Comparison of ENCODE assay signal across 33 cellular contexts in genomic region chr7:113904521-113904920, GRCh38. TPM values are rescaled to one million over a fixed set of nuclear protein-coding genes. Genes with fewer than 3 reads are reported as not detected.
DNase-seq lines count a peak whose midpoint lies in the region; ATAC-seq, FAIRE-seq and TF ChIP-seq lines count a peak whose summit lies in the region.
"Had no signal": no experiment of that assay in that cellular context is flagged by ENCODE, and none has a peak within 500 bp of the region (broad histone marks: within the 10 kb centered on the region; RNA-seq: fewer than 3 reads in every experiment).

No MANE protein-coding gene starts in this region.

- no peaks in the 10 kb centered on the region for H3K27me3 Mint-ChIP-seq in activated CD4-positive, alpha-beta T cell treated with anti-CD3 and anti-CD28 coated beads, Interleukin-2, amount 10 ng/mL, durations not matched to agents 24 days and 14 days
- H3K27me3 Mint-ChIP-seq: CD4-positive, alpha-beta memory T cell; CD4-positive, CD25-positive, alpha-beta regulatory T cell; CD8-positive, alpha-beta memory T cell had no signal

- intact Hi-C loops in HepG2 (cut with micrococcal nuclease; ENCODE audit: unreplicated experiment) = no loop called here
- intact Hi-C loops in right lobe of liver (cut with DNase I) = no loop called here
- intact Hi-C loops in K562 (cut with micrococcal nuclease) = no loop called here
- intact Hi-C loops in endothelial cell of umbilical vein (cut with micrococcal nuclease) = no loop called here
- intact Hi-C loops in gastrocnemius medialis (cut with DNase I; ENCODE audit: low total_unique reads) = no loop called here
- intact Hi-C loops in activated CD4-positive, alpha-beta T cell treated with anti-CD3 and anti-CD28 coated beads, Interleukin-2, amount 10 ng/mL, durations not matched to agents 24 days and 14 days (cut with micrococcal nuclease) = no loop called here

- POLR2A ChIA-PET in HepG2 (lab: Yijun Ruan, JAX) (no interaction called here), K562 (lab: Yijun Ruan, JAX) (no interaction called here), endothelial cell of umbilical vein (lab: Charles Lee) (no interaction called here)

- no peak for TF ChIP-seq POLR2A in HepG2 (IDR thresholded peaks at IDR 0.05; ENCODE audit: insufficient read depth in 1 of 2, low read depth in 2 of 2, low read length in 2 of 2)
- TF ChIP-seq POLR2A in right lobe of liver (IDR thresholded peaks at IDR 0.05) = no peak
- no peak for TF ChIP-seq POLR2A in K562 (conservative IDR thresholded peaks at IDR 0.05)
- no peak for TF ChIP-seq POLR2A in endothelial cell of umbilical vein (IDR thresholded peaks at IDR 0.05; ENCODE audit: low read depth, low read length)
- no peak for TF ChIP-seq POLR2A in gastrocnemius medialis (IDR thresholded peaks at IDR 0.05)

- H2AFZ ChIP-seq in HepG2 (ENCODE audit: low read length) (no peak overlapping the region), K562 (ENCODE audit: low read depth, low read length) (no peak overlapping the region), endothelial cell of umbilical vein (ENCODE audit: low read depth, low read length) (no peak overlapping the region)

- BruUV-seq in HepG2 (replicated peaks; lab: Mats Ljungman, UMichigan) = no TSS peak
- BruUV-seq in K562 (replicated peaks; lab: Mats Ljungman, UMichigan) = no TSS peak
- no TSS peak for BruUV-seq in endothelial cell of umbilical vein (replicated peaks; lab: Mats Ljungman, UMichigan)

- no peak for TF ChIP-seq RAD21 in HepG2 (CRISPR knock-in tag; IDR thresholded peaks at IDR 0.05)
- no peak for TF ChIP-seq RAD21 in K562 (CRISPR knock-in tag; conservative IDR thresholded peaks at IDR 0.05 in 1 of 2, IDR thresholded peaks at IDR 0.05 in 1 of 2)

- no peaks in the 10 kb centered on the region for H3K79me2 ChIP-seq in HepG2 (ENCODE audit: insufficient read depth, low read length)
- no peaks in the 10 kb centered on the region for H3K79me2 ChIP-seq in K562 (ENCODE audit: control insufficient read depth, insufficient read depth, low read length)
- no peaks in the 10 kb centered on the region for H3K79me2 ChIP-seq in endothelial cell of umbilical vein (ENCODE audit: control insufficient read depth, insufficient read depth, low read length)

- in situ Hi-C loops in HepG2 (cut with HindIII; ENCODE audit: extremely low pct_ligation_motif_present, low pct_unique_long_range_greater_than_20kb) (no loop called here), K562 (cut with MboI) (no loop called here), gastrocnemius medialis (cut with MboI; ENCODE audit: low sequenced_read_pairs in 4 of 4) (loop anchor here in 1 of 4 donors (25.0 kb wide), 1 partner anchor 508 kb away; the partner anchor contains the start of gene FOXP2)

- TF ChIP-seq CTCF in HepG2 (CRISPR knock-in tag; IDR thresholded peaks at IDR 0.05) (no peak), right lobe of liver (IDR thresholded peaks at IDR 0.05) (no peak), K562 (IDR thresholded peaks at IDR 0.05 in 2 of 3, conservative IDR thresholded peaks at IDR 0.05 in 1 of 3; ENCODE audit: insufficient read depth in 2 of 3, low read depth in 1 of 3, low read length in 3 of 3) (no peak), endothelial cell of umbilical vein (IDR thresholded peaks at IDR 0.05; ENCODE audit: extremely low read depth in 1 of 2, insufficient read depth in 1 of 2, low read depth in 1 of 2, low read length in 2 of 2) (no peak), gastrocnemius medialis (IDR thresholded peaks at IDR 0.05 in 4 of 5, conservative IDR thresholded peaks at IDR 0.05 in 1 of 5) (no peak)

- H3K4me3 Mint-ChIP-seq in activated CD4-positive, alpha-beta T cell treated with anti-CD3 and anti-CD28 coated beads, Interleukin-2, amount 10 ng/mL, durations not matched to agents 24 days and 14 days = no peak overlapping the region
- H3K4me3 Mint-ChIP-seq: CD14-positive monocyte; CD4-positive, alpha-beta memory T cell; CD4-positive, CD25-positive, alpha-beta regulatory T cell; CD8-positive, alpha-beta memory T cell had no signal

- CTCF ChIA-PET in HepG2 (lab: Yijun Ruan, JAX; ENCODE audit: low intra/inter-chr PET ratio, low total read pairs) = no interaction called here
- CTCF ChIA-PET in K562 (lab: Yijun Ruan, JAX; ENCODE audit: low intra/inter-chr PET ratio) = no interaction called here
- CTCF ChIA-PET in endothelial cell of umbilical vein (lab: Charles Lee) = interaction anchor here (1.0 kb wide), 1 partner anchor 10 kb away, joined by 6 read pairs; no protein-coding TSS in a partner anchor

- H3K9ac ChIP-seq in HepG2 (ENCODE audit: insufficient read depth, low read depth, low read length) (no peak overlapping the region), K562 (ENCODE audit: insufficient read depth in 1 of 2, low read depth in 2 of 2, low read length in 2 of 2) (no peak overlapping the region), endothelial cell of umbilical vein (replicated peaks; ENCODE audit: extremely low read depth, insufficient read depth, low read length) (no peak overlapping the region)
- H3K9ac ChIP-seq: BLaER1 had no signal

- no peaks in the 10 kb centered on the region for H3K9me3 Mint-ChIP-seq in activated CD4-positive, alpha-beta T cell treated with anti-CD3 and anti-CD28 coated beads, Interleukin-2, amount 10 ng/mL, durations not matched to agents 24 days and 14 days
- H3K9me3 Mint-ChIP-seq: CD14-positive monocyte had no signal

- H3K4me1 ChIP-seq in HepG2 (ENCODE audit: insufficient read depth, low read length) (no peaks in the 10 kb centered on the region), right lobe of liver (no peaks in the 10 kb centered on the region), K562 (replicated peaks in 1 of 2; ENCODE audit: control insufficient read depth in 2 of 2, insufficient read depth in 2 of 2, low read length in 2 of 2) (no peaks in the 10 kb centered on the region), endothelial cell of umbilical vein (ENCODE audit: control insufficient read depth, extremely low read depth, insufficient read depth, low read length) (no peaks in the 10 kb centered on the region), gastrocnemius medialis (peaks cover 74 to 77% of the 10 kb centered on the region in 2 donors)
- H3K4me1 ChIP-seq: BE2C, BLaER1 had no signal

- H3K36me3 Mint-ChIP-seq in activated CD4-positive, alpha-beta T cell treated with anti-CD3 and anti-CD28 coated beads, Interleukin-2, amount 10 ng/mL, durations not matched to agents 24 days and 14 days (ENCODE audit: low read depth) = no peaks in the 10 kb centered on the region
- H3K36me3 Mint-ChIP-seq: CD14-positive monocyte; CD4-positive, alpha-beta memory T cell; CD4-positive, CD25-positive, alpha-beta regulatory T cell; CD8-positive, alpha-beta memory T cell had no signal

- 0% methylated on average over 1 of the region's 1 CpG for WGBS in HepG2 (ENCODE audit: low lambda C conversion rate)
- 25% methylated on average over 1 of the region's 1 CpG for WGBS in right lobe of liver (ENCODE audit: insufficient coverage, low coverage, low lambda C conversion rate, missing lambda C conversion rate)
- WGBS in K562 (ENCODE audit: insufficient coverage, low coverage, missing lambda C conversion rate) = 0% methylated on average over 1 of the region's 1 CpG

- no peak overlapping the region for H3K27ac ChIP-seq in HepG2 (ENCODE audit: extremely low read length, insufficient read depth, low read length)
- no peak overlapping the region for H3K27ac ChIP-seq in right lobe of liver
- H3K27ac ChIP-seq in K562 (ENCODE audit: extremely low read depth, low read depth, low read length) = no peak overlapping the region
- no peak overlapping the region for H3K27ac ChIP-seq in endothelial cell of umbilical vein (ENCODE audit: insufficient read depth, low read depth, low read length)
- peak overlapping the region in 3 of 4 donors; percentile 47 to 88 (median 62) for H3K27ac ChIP-seq in gastrocnemius medialis
- H3K27ac ChIP-seq: 22Rv1, BLaER1 had no signal

- H3K4me1 Mint-ChIP-seq in activated CD4-positive, alpha-beta T cell treated with anti-CD3 and anti-CD28 coated beads, Interleukin-2, amount 10 ng/mL, durations not matched to agents 24 days and 14 days = no peaks in the 10 kb centered on the region
- H3K4me1 Mint-ChIP-seq: CD14-positive monocyte; CD4-positive, alpha-beta memory T cell; CD4-positive, CD25-positive, alpha-beta regulatory T cell; CD8-positive, alpha-beta memory T cell had no signal

- TF ChIP-seq EP300 in HepG2 (IDR thresholded peaks at IDR 0.05; ENCODE audit: low read depth in 2 of 2, low read length in 2 of 2) (no peak), HepG2 (CRISPR knock-in tag; IDR thresholded peaks at IDR 0.05; ENCODE audit: borderline replicate concordance) (no peak), K562 (IDR thresholded peaks at IDR 0.05; ENCODE audit: low read length) (no peak)

- H4K20me1 ChIP-seq in HepG2 (ENCODE audit: insufficient read depth, low read length) (no peaks in the 10 kb centered on the region), K562 (replicated peaks; ENCODE audit: control insufficient read depth, insufficient read depth, low read length) (no peaks in the 10 kb centered on the region), endothelial cell of umbilical vein (replicated peaks; ENCODE audit: control insufficient read depth, extremely low read depth, insufficient read depth, low read length) (no peaks in the 10 kb centered on the region)
- H4K20me1 ChIP-seq: BLaER1 had no signal

- H3K36me3 ChIP-seq in HepG2 (replicated peaks in 1 of 2; ENCODE audit: control insufficient read depth in 1 of 2, insufficient read depth in 2 of 2, low read length in 2 of 2) (no peaks in the 10 kb centered on the region), right lobe of liver (no peaks in the 10 kb centered on the region), K562 (ENCODE audit: control insufficient read depth, insufficient read depth, low read length) (no peaks in the 10 kb centered on the region), endothelial cell of umbilical vein (ENCODE audit: control insufficient read depth in 2 of 2, extremely low read depth in 1 of 2, insufficient read depth in 2 of 2, low read length in 2 of 2) (no peaks in the 10 kb centered on the region), gastrocnemius medialis (no peaks in the 10 kb centered on the region)
- H3K36me3 ChIP-seq: BE2C, BLaER1 had no signal

- H3K27ac Mint-ChIP-seq in activated CD4-positive, alpha-beta T cell treated with anti-CD3 and anti-CD28 coated beads, Interleukin-2, amount 10 ng/mL, durations not matched to agents 24 days and 14 days = no peak overlapping the region
- H3K27ac Mint-ChIP-seq: CD14-positive monocyte; CD4-positive, alpha-beta memory T cell; CD4-positive, CD25-positive, alpha-beta regulatory T cell; CD8-positive, alpha-beta memory T cell had no signal

- DNase-seq in HepG2 (ENCODE audit: low spot score) = no peak
- no peak for DNase-seq in right lobe of liver
- DNase-seq in K562 (ENCODE audit: extremely low read depth in 1 of 4, low spot score in 3 of 4) = no peak
- DNase-seq in endothelial cell of umbilical vein (ENCODE audit: low read depth, low spot score) = no peak
- no peak for DNase-seq in gastrocnemius medialis
- DNase-seq in effector CD8-positive, alpha-beta T cell (lab: John Stamatoyannopoulos, UW) = no peak
- no peak for DNase-seq in activated CD4-positive, alpha-beta T cell treated with anti-CD3 and anti-CD28 coated beads, Interleukin-2, amount 10 ng/mL, durations not matched to agents 24 days and 14 days
- DNase-seq in ecto neural progenitor cell (ENCODE audit: low spot score) = no peak
- DNase-seq: ACHN; BE2C; C1 segment of cervical spinal cord; CD4-positive, alpha-beta memory T cell; CD4-positive, CD25-positive, alpha-beta regulatory T cell; CD8-positive, alpha-beta memory T cell; COR-L47; DMS 273 treated with DMSO at 0.1 percent for 48 hours; DMS153; DMS53; DMS79; DND-41; EL; GDM1 had no signal

- ATAC-seq in HepG2 = no peak
- no peak for ATAC-seq in right lobe of liver
- ATAC-seq in K562 = no peak
- no peak for ATAC-seq in gastrocnemius medialis
- ATAC-seq: GM12878 had no signal

- no peaks in the 10 kb centered on the region for H3K9me3 ChIP-seq in HepG2 (ENCODE audit: low read length)
- H3K9me3 ChIP-seq in right lobe of liver = no peaks in the 10 kb centered on the region
- H3K9me3 ChIP-seq in K562 (replicated peaks; ENCODE audit: control insufficient read depth, insufficient read depth, low read depth, low read length) = no peaks in the 10 kb centered on the region
- no peaks in the 10 kb centered on the region for H3K9me3 ChIP-seq in endothelial cell of umbilical vein (replicated peaks; ENCODE audit: control insufficient read depth, insufficient read depth, low read length)
- H3K9me3 ChIP-seq in gastrocnemius medialis = no peaks in the 10 kb centered on the region
- H3K9me3 ChIP-seq: BE2C, BLaER1 had no signal

- FAIRE-seq in HepG2 (lab: Jason Lieb, UNC) (no peak), K562 (lab: Jason Lieb, UNC) (no peak), endothelial cell of umbilical vein (lab: Jason Lieb, UNC) (peak; percentile 52)
- FAIRE-seq: GM12878, GM12892, GM18507 had no signal

- H3K9me1 ChIP-seq in K562 (ENCODE audit: control insufficient read depth, insufficient read depth, low read length) = no peaks in the 10 kb centered on the region
- H3K9me1 ChIP-seq in endothelial cell of umbilical vein (replicated peaks; ENCODE audit: control insufficient read depth, extremely low read depth, insufficient read depth, low read length) = no peaks in the 10 kb centered on the region

- no peak overlapping the region for H3K4me2 ChIP-seq in HepG2 (ENCODE audit: low read depth, low read length)
- H3K4me2 ChIP-seq in K562 (ENCODE audit: insufficient read depth, low read length) = no peak overlapping the region
- no peak overlapping the region for H3K4me2 ChIP-seq in endothelial cell of umbilical vein (ENCODE audit: insufficient read depth, low read length)
- H3K4me2 ChIP-seq: BLaER1 had no signal

- dilution Hi-C loops in endothelial cell of umbilical vein (cut with MboI; ENCODE audit: extremely low pct_ligation_motif_present, low sequenced_read_pairs) = no loop called here

- H3K4me3 ChIP-seq in HepG2 (replicated peaks in 1 of 3; ENCODE audit: insufficient read depth in 1 of 3, low read depth in 2 of 3, low read length in 3 of 3) = no peak overlapping the region
- no peak overlapping the region for H3K4me3 ChIP-seq in right lobe of liver
- no peak overlapping the region for H3K4me3 ChIP-seq in K562
- H3K4me3 ChIP-seq in endothelial cell of umbilical vein (replicated peaks in 1 of 3; ENCODE audit: insufficient read depth in 1 of 3, low read depth in 1 of 3, low read length in 3 of 3) = no peak overlapping the region
- H3K4me3 ChIP-seq in gastrocnemius medialis = no peak overlapping the region
- H3K4me3 ChIP-seq: BLaER1, GM12878 had no signal

- H3K27me3 ChIP-seq in HepG2 (ENCODE audit: control insufficient read depth in 1 of 2, insufficient read depth in 2 of 2, low read length in 2 of 2) (no peaks in the 10 kb centered on the region), right lobe of liver (no peaks in the 10 kb centered on the region), K562 (ENCODE audit: control insufficient read depth in 2 of 2, insufficient read depth in 2 of 2, low read length in 2 of 2) (no peaks in the 10 kb centered on the region), endothelial cell of umbilical vein (ENCODE audit: control insufficient read depth in 2 of 2, insufficient read depth in 2 of 2, low read length in 2 of 2) (no peaks in the 10 kb centered on the region), gastrocnemius medialis (no peaks in the 10 kb centered on the region)
- H3K27me3 ChIP-seq: BE2C, BLaER1 had no signal

RNA-seq across cellular contexts. Expression of gene PPP1R3A, which starts 14.3 kb away (rescaled TPM):
- total RNA-seq in HepG2 (2016; rRNA removed; fragmentation: Illumina TruSeq; extraction: Trizol) (not detected in 2 replicates), right lobe of liver (under 1 TPM in 1 of 6 experiments, not detected in 5; 0.06 TPM), K562 (2014; rRNA removed) (not detected in 2 replicates), K562 (2014; rRNA removed; fragmentation: Illumina TruSeq; extraction: Trizol) (0.13 TPM in 1 of 2 replicates, not detected in the other), K562 (2015; rRNA removed; fragmentation: Illumina TruSeq; extraction: Trizol) (0.04 TPM in 1 of 2 replicates, not detected in the other), K562 (2021) (0.07 TPM in 1 of 2 replicates, not detected in the other), endothelial cell of umbilical vein (not detected in 2 replicates), gastrocnemius medialis (10 to 100 TPM; 21.6 to 57.6 (median 47.4) TPM)
- total RNA-seq in HepG2 (2016; cell fraction: cytosol; rRNA removed; fragmentation: Illumina TruSeq; extraction: Trizol; ENCODE audit: low read depth) = not detected in 2 replicates
- not detected in 2 replicates for total RNA-seq in HepG2 (2016; cell fraction: insoluble cytoplasmic fraction; rRNA removed; fragmentation: Illumina TruSeq; extraction: Trizol)
- not detected in 2 replicates for total RNA-seq in HepG2 (2016; cell fraction: membrane; rRNA removed; fragmentation: Illumina TruSeq; extraction: Trizol)
- total RNA-seq in HepG2 (2016; cell fraction: nucleus; rRNA removed; fragmentation: Illumina TruSeq; extraction: Trizol) = not detected in 2 replicates
- polyA plus RNA-seq in HepG2 (2011; rRNA removed) (not detected in 2 replicates), K562 (2011; rRNA removed) (not detected in 2 replicates), K562 (2014; fragmentation: Illumina TruSeq; extraction: Trizol) (0.03 TPM in 1 of 2 replicates, not detected in the other), K562 (2014; fragmentation: Nextera tagmentation; extraction: Ambion mirVana) (under 1 TPM in 1 of 2 experiments, not detected in 1; 0.01 TPM), K562 (2014; rRNA removed) (0.04 TPM in 1 of 2 replicates, not detected in the other), endothelial cell of umbilical vein (not detected in 2 replicates)
- polyA plus RNA-seq in HepG2 (2011; cell fraction: cytosol; rRNA removed) = not detected in 2 replicates
- polyA plus RNA-seq in HepG2 (2011; cell fraction: nucleus; rRNA removed) = not detected in 2 replicates
- polyA plus RNA-seq in HepG2 (2012) = not detected in 2 replicates
- polyA plus RNA-seq in HepG2 (2016; cell fraction: cytosol; fragmentation: Illumina TruSeq; extraction: Trizol; ENCODE audit: low read depth) = not detected in 2 replicates
- not detected in 2 replicates for polyA plus RNA-seq in HepG2 (2016; cell fraction: insoluble cytoplasmic fraction; fragmentation: Illumina TruSeq; extraction: Trizol; ENCODE audit: low read depth)
- not detected in 2 replicates for polyA plus RNA-seq in HepG2 (2016; cell fraction: membrane; fragmentation: Illumina TruSeq; extraction: Trizol; ENCODE audit: low read depth)
- polyA plus RNA-seq in HepG2 (2016; cell fraction: nucleus; fragmentation: Illumina TruSeq; extraction: Trizol; ENCODE audit: insufficient read depth, low read depth) = not detected in 2 replicates
- polyA minus RNA-seq in HepG2 (2011; rRNA and poly(A)+ RNA removed; ENCODE audit: low replicate concordance) = not detected in 2 replicates
- not detected in 2 replicates for polyA minus RNA-seq in HepG2 (2011; cell fraction: cytosol; rRNA and poly(A)+ RNA removed)
- 0.25 and 0.26 TPM in 2 replicates for polyA minus RNA-seq in HepG2 (2011; cell fraction: nucleus; rRNA and poly(A)+ RNA removed)
- not detected in 2 replicates for total RNA-seq in K562 (2011; cell fraction: chromatin; rRNA removed; ENCODE audit: low replicate concordance)
- total RNA-seq in K562 (2011; cell fraction: nucleolus; rRNA removed) = 0.13 TPM in 1 of 2 replicates, not detected in the other
- total RNA-seq in K562 (2011; cell fraction: nucleoplasm; rRNA removed) = not detected in 2 replicates
- polyA plus RNA-seq in K562 (2011; cell fraction: cytosol; rRNA removed) = not detected in 2 replicates
- not detected in 2 replicates for polyA plus RNA-seq in K562 (2011; cell fraction: nucleus; rRNA removed)
- polyA plus RNA-seq in K562 (2012) = 0.14 TPM in 1 of 2 replicates, not detected in the other
- not detected in 2 replicates for polyA minus RNA-seq in K562 (2011; rRNA and poly(A)+ RNA removed)
- not detected in 2 replicates for polyA minus RNA-seq in K562 (2011; cell fraction: cytosol; rRNA and poly(A)+ RNA removed)
- polyA minus RNA-seq in K562 (2011; cell fraction: nucleus; rRNA and poly(A)+ RNA removed) = not detected in 2 replicates
- polyA plus RNA-seq in endothelial cell of umbilical vein (2011; cell fraction: cytosol; rRNA removed) = not detected in 2 replicates
- not detected in 2 replicates for polyA plus RNA-seq in endothelial cell of umbilical vein (2011; cell fraction: nucleus; rRNA removed)
- not detected in 2 replicates for polyA plus RNA-seq in endothelial cell of umbilical vein (2012)
- polyA minus RNA-seq in endothelial cell of umbilical vein = not detected in 2 replicates
- not detected for polyA minus RNA-seq in endothelial cell of umbilical vein (2011; cell fraction: cytosol; rRNA and poly(A)+ RNA removed)
- not detected in 2 replicates for polyA minus RNA-seq in endothelial cell of umbilical vein (2011; cell fraction: nucleus; rRNA and poly(A)+ RNA removed)
- not detected in 2 replicates for total RNA-seq in activated CD4-positive, alpha-beta T cell treated with anti-CD3 and anti-CD28 coated beads, Interleukin-2, amount 10 ng/mL, durations not matched to agents 24 days and 14 days
- total RNA-seq: A172; A673; CD4-positive, alpha-beta memory T cell; CD4-positive, CD25-positive, alpha-beta regulatory T cell; CD8-positive, alpha-beta memory T cell; Daoy; G401; GM12878 had no signal
- polyA plus RNA-seq: AG04450; CD14-positive monocyte; CD4-positive, alpha-beta memory T cell; CD4-positive, CD25-positive, alpha-beta regulatory T cell; CD8-positive, alpha-beta memory T cell; GM12878 had no signal

Comparison
In these comparisons a context has a peak if more than half of its experiments do, and no peak if none do; other contexts are left out.
1. H3K27ac ChIP-seq: peak in gastrocnemius medialis (3 of 4); none in HepG2 (single experiment), right lobe of liver (0 of 3), K562 (single experiment) and endothelial cell of umbilical vein (single experiment).
2. RNA of gene PPP1R3A, which starts 14.3 kb away (total RNA-seq): 21.6 to 57.6 TPM in gastrocnemius medialis; 0.06 TPM in right lobe of liver, not detected in HepG2, 0.04 to 0.13 TPM in K562, not detected in endothelial cell of umbilical vein and not detected in activated CD4-positive, alpha-beta T cell treated with anti-CD3 and anti-CD28 coated beads, Interleukin-2, amount 10 ng/mL, durations not matched to agents 24 days and 14 days; every median in the first group is over 10 times any median in the second.
3. Of the 241 proteins assayed by ChIP-seq in both HepG2 and K562: peak only in HepG2: none; only in K562: MAFG; in both: MAFF and MAFK; in neither: 238.